1 cellular context compared by ENCODE assay signal in the genomic region with DNA sequence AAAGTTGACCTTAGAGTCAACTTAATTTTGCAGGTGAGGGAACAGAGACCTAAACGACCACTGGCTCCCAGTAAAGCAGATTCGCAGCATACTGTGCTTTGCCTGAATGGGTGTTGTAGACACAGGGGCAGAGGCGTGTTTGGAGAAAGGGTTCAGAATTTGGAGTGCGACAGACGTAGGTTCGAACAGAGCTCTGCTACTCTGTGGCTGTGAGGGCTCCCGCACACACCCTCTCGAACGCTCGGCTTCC.
A peak's percentile ranks its signal among the peaks of the same experiment; 100 is the strongest.
TF ChIP-seq lines count a peak whose summit lies in the region.

No MANE protein-coding gene starts in this region.

TF ChIP-seq in HepG2, 621 proteins besides CTCF, POLR2A, EP300 and RAD21 (continues in another document):
- TF ChIP-seq MAFG (CRISPR knock-in tag; IDR thresholded peaks at IDR 0.05) (no peak), ZNF451 (CRISPR knock-in tag; IDR thresholded peaks at IDR 0.05) (no peak), EHMT2 (IDR thresholded peaks at IDR 0.05; ENCODE audit: borderline replicate concordance, low read depth, low read length) (peak; percentile 69; the same call in 1 of the 2 replicates), ZNF33B (CRISPR knock-in tag; IDR thresholded peaks at IDR 0.05) (peak; percentile 48; the same call in 1 of the 2 replicates), ZNF138 (CRISPR knock-in tag; IDR thresholded peaks at IDR 0.05; ENCODE audit: low read depth) (no peak), PHF20 (CRISPR knock-in tag; IDR thresholded peaks at IDR 0.05) (no peak), ZNF883 (CRISPR knock-in tag; IDR thresholded peaks at IDR 0.05; ENCODE audit: not compliant biosample characterization) (no peak), NCOR1 (IDR thresholded peaks at IDR 0.05; ENCODE audit: borderline replicate concordance, low read length) (peak; percentile 37; the same call in 1 of the 2 replicates), ZNF713 (CRISPR knock-in tag; IDR thresholded peaks at IDR 0.05) (no peak), KAT8 (CRISPR knock-in tag; IDR thresholded peaks at IDR 0.05) (0 out of 2 replicates have a peak, but pooled peaks have one; percentile 15), ZKSCAN5 (CRISPR knock-in tag; IDR thresholded peaks at IDR 0.05) (0 out of 2 replicates have a peak, but pooled peaks have one; percentile 28), SRF (IDR thresholded peaks at IDR 0.05; ENCODE audit: low read depth, low read length) (no peak), LCORL (IDR thresholded peaks at IDR 0.05) (no peak), LCORL (CRISPR knock-in tag; IDR thresholded peaks at IDR 0.05) (peak; percentile 58; the same call in 1 of the 2 replicates), SETDB1 (CRISPR knock-in tag; IDR thresholded peaks at IDR 0.05; ENCODE audit: borderline replicate concordance) (no peak), KLF11 (CRISPR knock-in tag; IDR thresholded peaks at IDR 0.05) (no peak)
- TF ChIP-seq, protein P1, sequence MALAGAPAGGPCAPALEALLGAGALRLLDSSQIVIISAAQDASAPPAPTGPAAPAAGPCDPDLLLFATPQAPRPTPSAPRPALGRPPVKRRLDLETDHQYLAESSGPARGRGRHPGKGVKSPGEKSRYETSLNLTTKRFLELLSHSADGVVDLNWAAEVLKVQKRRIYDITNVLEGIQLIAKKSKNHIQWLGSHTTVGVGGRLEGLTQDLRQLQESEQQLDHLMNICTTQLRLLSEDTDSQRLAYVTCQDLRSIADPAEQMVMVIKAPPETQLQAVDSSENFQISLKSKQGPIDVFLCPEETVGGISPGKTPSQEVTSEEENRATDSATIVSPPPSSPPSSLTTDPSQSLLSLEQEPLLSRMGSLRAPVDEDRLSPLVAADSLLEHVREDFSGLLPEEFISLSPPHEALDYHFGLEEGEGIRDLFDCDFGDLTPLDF (CRISPR knock-in tag; IDR thresholded peaks at IDR 0.05) = no peak
- TF ChIP-seq, protein P2, sequence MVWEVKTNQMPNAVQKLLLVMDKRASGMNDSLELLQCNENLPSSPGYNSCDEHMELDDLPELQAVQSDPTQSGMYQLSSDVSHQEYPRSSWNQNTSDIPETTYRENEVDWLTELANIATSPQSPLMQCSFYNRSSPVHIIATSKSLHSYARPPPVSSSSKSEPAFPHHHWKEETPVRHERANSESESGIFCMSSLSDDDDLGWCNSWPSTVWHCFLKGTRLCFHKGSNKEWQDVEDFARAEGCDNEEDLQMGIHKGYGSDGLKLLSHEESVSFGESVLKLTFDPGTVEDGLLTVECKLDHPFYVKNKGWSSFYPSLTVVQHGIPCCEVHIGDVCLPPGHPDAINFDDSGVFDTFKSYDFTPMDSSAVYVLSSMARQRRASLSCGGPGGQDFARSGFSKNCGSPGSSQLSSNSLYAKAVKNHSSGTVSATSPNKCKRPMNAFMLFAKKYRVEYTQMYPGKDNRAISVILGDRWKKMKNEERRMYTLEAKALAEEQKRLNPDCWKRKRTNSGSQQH (CRISPR knock-in tag; IDR thresholded peaks at IDR 0.05; ENCODE audit: low read depth) = 0 out of 2 replicates have a peak, but pooled peaks have one; percentile 22
- TF ChIP-seq, protein P3, sequence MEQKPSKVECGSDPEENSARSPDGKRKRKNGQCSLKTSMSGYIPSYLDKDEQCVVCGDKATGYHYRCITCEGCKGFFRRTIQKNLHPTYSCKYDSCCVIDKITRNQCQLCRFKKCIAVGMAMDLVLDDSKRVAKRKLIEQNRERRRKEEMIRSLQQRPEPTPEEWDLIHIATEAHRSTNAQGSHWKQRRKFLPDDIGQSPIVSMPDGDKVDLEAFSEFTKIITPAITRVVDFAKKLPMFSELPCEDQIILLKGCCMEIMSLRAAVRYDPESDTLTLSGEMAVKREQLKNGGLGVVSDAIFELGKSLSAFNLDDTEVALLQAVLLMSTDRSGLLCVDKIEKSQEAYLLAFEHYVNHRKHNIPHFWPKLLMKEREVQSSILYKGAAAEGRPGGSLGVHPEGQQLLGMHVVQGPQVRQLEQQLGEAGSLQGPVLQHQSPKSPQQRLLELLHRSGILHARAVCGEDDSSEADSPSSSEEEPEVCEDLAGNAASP (CRISPR knock-in tag; IDR thresholded peaks at IDR 0.05; ENCODE audit: borderline replicate concordance) = 0 out of 2 replicates have a peak, but pooled peaks have one; percentile 17
- TF ChIP-seq, protein P4, sequence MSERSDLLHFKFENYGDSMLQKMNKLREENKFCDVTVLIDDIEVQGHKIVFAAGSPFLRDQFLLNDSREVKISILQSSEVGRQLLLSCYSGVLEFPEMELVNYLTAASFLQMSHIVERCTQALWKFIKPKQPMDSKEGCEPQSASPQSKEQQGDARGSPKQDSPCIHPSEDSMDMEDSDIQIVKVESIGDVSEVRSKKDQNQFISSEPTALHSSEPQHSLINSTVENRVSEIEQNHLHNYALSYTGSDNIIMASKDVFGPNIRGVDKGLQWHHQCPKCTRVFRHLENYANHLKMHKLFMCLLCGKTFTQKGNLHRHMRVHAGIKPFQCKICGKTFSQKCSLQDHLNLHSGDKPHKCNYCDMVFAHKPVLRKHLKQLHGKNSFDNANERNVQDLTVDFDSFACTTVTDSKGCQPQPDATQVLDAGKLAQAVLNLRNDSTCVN (CRISPR knock-in tag; IDR thresholded peaks at IDR 0.05; ENCODE audit: borderline replicate concordance) = 0 out of 2 replicates have a peak, but pooled peaks have one; percentile 1
- TF ChIP-seq, protein P5, sequence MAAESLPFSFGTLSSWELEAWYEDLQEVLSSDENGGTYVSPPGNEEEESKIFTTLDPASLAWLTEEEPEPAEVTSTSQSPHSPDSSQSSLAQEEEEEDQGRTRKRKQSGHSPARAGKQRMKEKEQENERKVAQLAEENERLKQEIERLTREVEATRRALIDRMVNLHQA (CRISPR knock-in tag; IDR thresholded peaks at IDR 0.05) = no peak
- TF ChIP-seq, protein P6, sequence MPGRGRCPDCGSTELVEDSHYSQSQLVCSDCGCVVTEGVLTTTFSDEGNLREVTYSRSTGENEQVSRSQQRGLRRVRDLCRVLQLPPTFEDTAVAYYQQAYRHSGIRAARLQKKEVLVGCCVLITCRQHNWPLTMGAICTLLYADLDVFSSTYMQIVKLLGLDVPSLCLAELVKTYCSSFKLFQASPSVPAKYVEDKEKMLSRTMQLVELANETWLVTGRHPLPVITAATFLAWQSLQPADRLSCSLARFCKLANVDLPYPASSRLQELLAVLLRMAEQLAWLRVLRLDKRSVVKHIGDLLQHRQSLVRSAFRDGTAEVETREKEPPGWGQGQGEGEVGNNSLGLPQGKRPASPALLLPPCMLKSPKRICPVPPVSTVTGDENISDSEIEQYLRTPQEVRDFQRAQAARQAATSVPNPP (CRISPR knock-in tag; IDR thresholded peaks at IDR 0.05) = no peak
- TF ChIP-seq, protein P7, sequence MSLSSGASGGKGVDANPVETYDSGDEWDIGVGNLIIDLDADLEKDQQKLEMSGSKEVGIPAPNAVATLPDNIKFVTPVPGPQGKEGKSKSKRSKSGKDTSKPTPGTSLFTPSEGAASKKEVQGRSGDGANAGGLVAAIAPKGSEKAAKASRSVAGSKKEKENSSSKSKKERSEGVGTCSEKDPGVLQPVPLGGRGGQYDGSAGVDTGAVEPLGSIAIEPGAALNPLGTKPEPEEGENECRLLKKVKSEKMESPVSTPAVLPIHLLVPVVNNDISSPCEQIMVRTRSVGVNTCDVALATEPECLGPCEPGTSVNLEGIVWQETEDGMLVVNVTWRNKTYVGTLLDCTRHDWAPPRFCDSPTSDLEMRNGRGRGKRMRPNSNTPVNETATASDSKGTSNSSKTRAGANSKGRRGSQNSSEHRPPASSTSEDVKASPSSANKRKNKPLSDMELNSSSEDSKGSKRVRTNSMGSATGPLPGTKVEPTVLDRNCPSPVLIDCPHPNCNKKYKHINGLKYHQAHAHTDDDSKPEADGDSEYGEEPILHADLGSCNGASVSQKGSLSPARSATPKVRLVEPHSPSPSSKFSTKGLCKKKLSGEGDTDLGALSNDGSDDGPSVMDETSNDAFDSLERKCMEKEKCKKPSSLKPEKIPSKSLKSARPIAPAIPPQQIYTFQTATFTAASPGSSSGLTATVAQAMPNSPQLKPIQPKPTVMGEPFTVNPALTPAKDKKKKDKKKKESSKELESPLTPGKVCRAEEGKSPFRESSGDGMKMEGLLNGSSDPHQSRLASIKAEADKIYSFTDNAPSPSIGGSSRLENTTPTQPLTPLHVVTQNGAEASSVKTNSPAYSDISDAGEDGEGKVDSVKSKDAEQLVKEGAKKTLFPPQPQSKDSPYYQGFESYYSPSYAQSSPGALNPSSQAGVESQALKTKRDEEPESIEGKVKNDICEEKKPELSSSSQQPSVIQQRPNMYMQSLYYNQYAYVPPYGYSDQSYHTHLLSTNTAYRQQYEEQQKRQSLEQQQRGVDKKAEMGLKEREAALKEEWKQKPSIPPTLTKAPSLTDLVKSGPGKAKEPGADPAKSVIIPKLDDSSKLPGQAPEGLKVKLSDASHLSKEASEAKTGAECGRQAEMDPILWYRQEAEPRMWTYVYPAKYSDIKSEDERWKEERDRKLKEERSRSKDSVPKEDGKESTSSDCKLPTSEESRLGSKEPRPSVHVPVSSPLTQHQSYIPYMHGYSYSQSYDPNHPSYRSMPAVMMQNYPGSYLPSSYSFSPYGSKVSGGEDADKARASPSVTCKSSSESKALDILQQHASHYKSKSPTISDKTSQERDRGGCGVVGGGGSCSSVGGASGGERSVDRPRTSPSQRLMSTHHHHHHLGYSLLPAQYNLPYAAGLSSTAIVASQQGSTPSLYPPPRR (CRISPR knock-in tag; IDR thresholded peaks at IDR 0.05; ENCODE audit: borderline replicate concordance) = no peak
- TF ChIP-seq, protein P8, sequence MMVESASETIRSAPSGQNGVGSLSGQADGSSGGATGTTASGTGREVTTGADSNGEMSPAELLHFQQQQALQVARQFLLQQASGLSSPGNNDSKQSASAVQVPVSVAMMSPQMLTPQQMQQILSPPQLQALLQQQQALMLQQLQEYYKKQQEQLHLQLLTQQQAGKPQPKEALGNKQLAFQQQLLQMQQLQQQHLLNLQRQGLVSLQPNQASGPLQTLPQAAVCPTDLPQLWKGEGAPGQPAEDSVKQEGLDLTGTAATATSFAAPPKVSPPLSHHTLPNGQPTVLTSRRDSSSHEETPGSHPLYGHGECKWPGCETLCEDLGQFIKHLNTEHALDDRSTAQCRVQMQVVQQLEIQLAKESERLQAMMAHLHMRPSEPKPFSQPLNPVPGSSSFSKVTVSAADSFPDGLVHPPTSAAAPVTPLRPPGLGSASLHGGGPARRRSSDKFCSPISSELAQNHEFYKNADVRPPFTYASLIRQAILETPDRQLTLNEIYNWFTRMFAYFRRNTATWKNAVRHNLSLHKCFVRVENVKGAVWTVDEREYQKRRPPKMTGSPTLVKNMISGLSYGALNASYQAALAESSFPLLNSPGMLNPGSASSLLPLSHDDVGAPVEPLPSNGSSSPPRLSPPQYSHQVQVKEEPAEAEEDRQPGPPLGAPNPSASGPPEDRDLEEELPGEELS (CRISPR knock-in tag; IDR thresholded peaks at IDR 0.05) = no peak
- TF ChIP-seq, protein P9, sequence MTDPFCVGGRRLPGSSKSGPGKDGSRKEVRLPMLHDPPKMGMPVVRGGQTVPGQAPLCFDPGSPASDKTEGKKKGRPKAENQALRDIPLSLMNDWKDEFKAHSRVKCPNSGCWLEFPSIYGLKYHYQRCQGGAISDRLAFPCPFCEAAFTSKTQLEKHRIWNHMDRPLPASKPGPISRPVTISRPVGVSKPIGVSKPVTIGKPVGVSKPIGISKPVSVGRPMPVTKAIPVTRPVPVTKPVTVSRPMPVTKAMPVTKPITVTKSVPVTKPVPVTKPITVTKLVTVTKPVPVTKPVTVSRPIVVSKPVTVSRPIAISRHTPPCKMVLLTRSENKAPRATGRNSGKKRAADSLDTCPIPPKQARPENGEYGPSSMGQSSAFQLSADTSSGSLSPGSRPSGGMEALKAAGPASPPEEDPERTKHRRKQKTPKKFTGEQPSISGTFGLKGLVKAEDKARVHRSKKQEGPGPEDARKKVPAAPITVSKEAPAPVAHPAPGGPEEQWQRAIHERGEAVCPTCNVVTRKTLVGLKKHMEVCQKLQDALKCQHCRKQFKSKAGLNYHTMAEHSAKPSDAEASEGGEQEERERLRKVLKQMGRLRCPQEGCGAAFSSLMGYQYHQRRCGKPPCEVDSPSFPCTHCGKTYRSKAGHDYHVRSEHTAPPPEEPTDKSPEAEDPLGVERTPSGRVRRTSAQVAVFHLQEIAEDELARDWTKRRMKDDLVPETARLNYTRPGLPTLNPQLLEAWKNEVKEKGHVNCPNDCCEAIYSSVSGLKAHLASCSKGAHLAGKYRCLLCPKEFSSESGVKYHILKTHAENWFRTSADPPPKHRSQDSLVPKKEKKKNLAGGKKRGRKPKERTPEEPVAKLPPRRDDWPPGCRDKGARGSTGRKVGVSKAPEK (CRISPR knock-in tag; IDR thresholded peaks at IDR 0.05; ENCODE audit: borderline replicate concordance) = no peak
- TF ChIP-seq, protein P10, sequence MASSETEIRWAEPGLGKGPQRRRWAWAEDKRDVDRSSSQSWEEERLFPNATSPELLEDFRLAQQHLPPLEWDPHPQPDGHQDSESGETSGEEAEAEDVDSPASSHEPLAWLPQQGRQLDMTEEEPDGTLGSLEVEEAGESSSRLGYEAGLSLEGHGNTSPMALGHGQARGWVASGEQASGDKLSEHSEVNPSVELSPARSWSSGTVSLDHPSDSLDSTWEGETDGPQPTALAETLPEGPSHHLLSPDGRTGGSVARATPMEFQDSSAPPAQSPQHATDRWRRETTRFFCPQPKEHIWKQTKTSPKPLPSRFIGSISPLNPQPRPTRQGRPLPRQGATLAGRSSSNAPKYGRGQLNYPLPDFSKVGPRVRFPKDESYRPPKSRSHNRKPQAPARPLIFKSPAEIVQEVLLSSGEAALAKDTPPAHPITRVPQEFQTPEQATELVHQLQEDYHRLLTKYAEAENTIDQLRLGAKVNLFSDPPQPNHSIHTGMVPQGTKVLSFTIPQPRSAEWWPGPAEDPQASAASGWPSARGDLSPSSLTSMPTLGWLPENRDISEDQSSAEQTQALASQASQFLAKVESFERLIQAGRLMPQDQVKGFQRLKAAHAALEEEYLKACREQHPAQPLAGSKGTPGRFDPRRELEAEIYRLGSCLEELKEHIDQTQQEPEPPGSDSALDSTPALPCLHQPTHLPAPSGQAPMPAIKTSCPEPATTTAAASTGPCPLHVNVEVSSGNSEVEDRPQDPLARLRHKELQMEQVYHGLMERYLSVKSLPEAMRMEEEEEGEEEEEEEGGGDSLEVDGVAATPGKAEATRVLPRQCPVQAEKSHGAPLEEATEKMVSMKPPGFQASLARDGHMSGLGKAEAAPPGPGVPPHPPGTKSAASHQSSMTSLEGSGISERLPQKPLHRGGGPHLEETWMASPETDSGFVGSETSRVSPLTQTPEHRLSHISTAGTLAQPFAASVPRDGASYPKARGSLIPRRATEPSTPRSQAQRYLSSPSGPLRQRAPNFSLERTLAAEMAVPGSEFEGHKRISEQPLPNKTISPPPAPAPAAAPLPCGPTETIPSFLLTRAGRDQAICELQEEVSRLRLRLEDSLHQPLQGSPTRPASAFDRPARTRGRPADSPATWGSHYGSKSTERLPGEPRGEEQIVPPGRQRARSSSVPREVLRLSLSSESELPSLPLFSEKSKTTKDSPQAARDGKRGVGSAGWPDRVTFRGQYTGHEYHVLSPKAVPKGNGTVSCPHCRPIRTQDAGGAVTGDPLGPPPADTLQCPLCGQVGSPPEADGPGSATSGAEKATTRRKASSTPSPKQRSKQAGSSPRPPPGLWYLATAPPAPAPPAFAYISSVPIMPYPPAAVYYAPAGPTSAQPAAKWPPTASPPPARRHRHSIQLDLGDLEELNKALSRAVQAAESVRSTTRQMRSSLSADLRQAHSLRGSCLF (CRISPR knock-in tag; IDR thresholded peaks at IDR 0.05; ENCODE audit: borderline replicate concordance) = no peak
- TF ChIP-seq, protein P11, sequence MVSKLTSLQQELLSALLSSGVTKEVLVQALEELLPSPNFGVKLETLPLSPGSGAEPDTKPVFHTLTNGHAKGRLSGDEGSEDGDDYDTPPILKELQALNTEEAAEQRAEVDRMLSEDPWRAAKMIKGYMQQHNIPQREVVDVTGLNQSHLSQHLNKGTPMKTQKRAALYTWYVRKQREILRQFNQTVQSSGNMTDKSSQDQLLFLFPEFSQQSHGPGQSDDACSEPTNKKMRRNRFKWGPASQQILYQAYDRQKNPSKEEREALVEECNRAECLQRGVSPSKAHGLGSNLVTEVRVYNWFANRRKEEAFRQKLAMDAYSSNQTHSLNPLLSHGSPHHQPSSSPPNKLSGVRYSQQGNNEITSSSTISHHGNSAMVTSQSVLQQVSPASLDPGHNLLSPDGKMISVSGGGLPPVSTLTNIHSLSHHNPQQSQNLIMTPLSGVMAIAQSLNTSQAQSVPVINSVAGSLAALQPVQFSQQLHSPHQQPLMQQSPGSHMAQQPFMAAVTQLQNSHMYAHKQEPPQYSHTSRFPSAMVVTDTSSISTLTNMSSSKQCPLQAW (CRISPR knock-in tag; IDR thresholded peaks at IDR 0.05) = peak; percentile 62; the same call in 1 of the 2 replicates
